In genomic region chr17:66509913-66510312, GRCh38 we compare ENCODE assay signal across 12 cellular contexts.
DNase-seq lines count a peak whose midpoint lies in the region; ATAC-seq and TF ChIP-seq lines count a peak whose summit lies in the region.
"Had no signal": no experiment of that assay in that cellular context is flagged by ENCODE, and none has a peak within 500 bp of the region (broad histone marks: within the 10 kb centered on the region; RNA-seq: fewer than 3 reads in every experiment).

No MANE protein-coding gene starts in this region.

- H3K27ac ChIP-seq in ACC112 (ENCODE audit: low read depth, low read length) (peak overlapping the region; percentile 92), esophagus squamous epithelium (peak overlapping the region in 3 of 4 donors; percentile 68 to 77 (median 68)), caudate nucleus (ENCODE audit: low read depth, low read length) (no peak overlapping the region)
- H3K27ac ChIP-seq in CD4-positive, alpha-beta T cell (ENCODE audit: low read depth, low read length) = no peak overlapping the region

- H3K4me1 ChIP-seq in ACC112 (ENCODE audit: control insufficient read depth, insufficient read depth, low read length, unreplicated experiment) (peaks cover 51% of the 10 kb centered on the region), esophagus squamous epithelium (peaks cover 5 to 36% (median 23%) of the 10 kb centered on the region in 3 donors)

- H3K27me3 Mint-ChIP-seq in CD4-positive, alpha-beta T cell = no peaks in the 10 kb centered on the region
- H3K27me3 Mint-ChIP-seq in activated CD4-positive, alpha-beta memory T cell treated with anti-CD3 and anti-CD28 coated beads, Interleukin-2, amount 10 ng/mL, durations not matched to agents 7 days and 5 days = no peaks in the 10 kb centered on the region
- H3K27me3 Mint-ChIP-seq: naive thymus-derived CD8-positive, alpha-beta T cell had no signal

- H2AFZ ChIP-seq in ACC112 (ENCODE audit: low read length, unreplicated experiment) = no peak overlapping the region

- peak overlapping the region; percentile 80 for H3K27ac Mint-ChIP-seq in CD4-positive, alpha-beta T cell
- H3K27ac Mint-ChIP-seq in activated CD4-positive, alpha-beta memory T cell treated with anti-CD3 and anti-CD28 coated beads, Interleukin-2, amount 10 ng/mL, durations not matched to agents 7 days and 5 days = peak overlapping the region; percentile 93

- 50 to 56% methylated on average over 3 of the region's 3 CpGs for WGBS in esophagus squamous epithelium, 2 donors

- no peak for TF ChIP-seq CTCF in CD4-positive, alpha-beta T cell (IDR thresholded peaks at IDR 0.05)
- no peak for TF ChIP-seq CTCF in esophagus squamous epithelium (IDR thresholded peaks at IDR 0.05)

- H3K4me3 Mint-ChIP-seq in CD4-positive, alpha-beta T cell = peak overlapping the region; percentile 46
- H3K4me3 Mint-ChIP-seq in activated CD4-positive, alpha-beta memory T cell treated with anti-CD3 and anti-CD28 coated beads, Interleukin-2, amount 10 ng/mL, durations not matched to agents 7 days and 5 days = peak overlapping the region; percentile 68

- CTCF ChIA-PET in CD4-positive, alpha-beta T cell (lab: Charles Lee) = no interaction called here
- CTCF ChIA-PET in activated CD4-positive, alpha-beta memory T cell treated with anti-CD3 and anti-CD28 coated beads, Interleukin-2, amount 10 ng/mL, durations not matched to agents 7 days and 5 days (lab: Charles Lee) = interaction anchor here (1.0 kb wide), 1 partner anchor 14 kb away, joined by 4 read pairs; no protein-coding TSS in a partner anchor

- H3K36me3 Mint-ChIP-seq in CD4-positive, alpha-beta T cell (ENCODE audit: low read depth) = peaks cover 28% of the 10 kb centered on the region
- peaks cover 41% of the 10 kb centered on the region for H3K36me3 Mint-ChIP-seq in activated CD4-positive, alpha-beta memory T cell treated with anti-CD3 and anti-CD28 coated beads, Interleukin-2, amount 10 ng/mL, durations not matched to agents 7 days and 5 days (ENCODE audit: low read depth)

- no peak for DNase-seq in CD4-positive, alpha-beta T cell
- no peak for DNase-seq in activated CD4-positive, alpha-beta memory T cell treated with anti-CD3 and anti-CD28 coated beads, Interleukin-2, amount 10 ng/mL, durations not matched to agents 7 days and 5 days
- DNase-seq in esophagus squamous epithelium (lab: John Stamatoyannopoulos, UW) = no peak
- DNase-seq in caudate nucleus (lab: John Stamatoyannopoulos, UW) = no peak
- DNase-seq: naive thymus-derived CD8-positive, alpha-beta T cell; NCI-H2081 treated with DMSO at 0.1 percent for 48 hours; NCI-H526 treated with DMSO at 0.1 percent for 48 hours had no signal

- H3K9me3 ChIP-seq in CD4-positive, alpha-beta T cell (ENCODE audit: control insufficient read depth, low read length) = no peaks in the 10 kb centered on the region
- no peaks in the 10 kb centered on the region for H3K9me3 ChIP-seq in esophagus squamous epithelium
- H3K9me3 ChIP-seq: tibial nerve had no signal

- peaks cover 64% of the 10 kb centered on the region for H3K4me1 Mint-ChIP-seq in CD4-positive, alpha-beta T cell (ENCODE audit: low read depth)
- peaks cover 83% of the 10 kb centered on the region for H3K4me1 Mint-ChIP-seq in activated CD4-positive, alpha-beta memory T cell treated with anti-CD3 and anti-CD28 coated beads, Interleukin-2, amount 10 ng/mL, durations not matched to agents 7 days and 5 days

- no peaks in the 10 kb centered on the region for H3K9me3 Mint-ChIP-seq in CD4-positive, alpha-beta T cell
- no peaks in the 10 kb centered on the region for H3K9me3 Mint-ChIP-seq in activated CD4-positive, alpha-beta memory T cell treated with anti-CD3 and anti-CD28 coated beads, Interleukin-2, amount 10 ng/mL, durations not matched to agents 7 days and 5 days
- H3K9me3 Mint-ChIP-seq: naive thymus-derived CD8-positive, alpha-beta T cell had no signal

- peaks cover 73% of the 10 kb centered on the region for H3K79me2 ChIP-seq in ACC112 (ENCODE audit: control insufficient read depth, insufficient read depth, low read length, unreplicated experiment)

- POLR2A ChIA-PET in CD4-positive, alpha-beta T cell (lab: Charles Lee) = no interaction called here
- POLR2A ChIA-PET in activated CD4-positive, alpha-beta memory T cell treated with anti-CD3 and anti-CD28 coated beads, Interleukin-2, amount 10 ng/mL, durations not matched to agents 7 days and 5 days (lab: Charles Lee) = interaction anchor here (1.6 kb wide), 1 partner anchor 32 kb away, joined by 7 read pairs; no protein-coding TSS in a partner anchor

- TF ChIP-seq POLR2A in esophagus squamous epithelium (IDR thresholded peaks at IDR 0.05) = no peak

- no peak for ATAC-seq in CD4-positive, alpha-beta T cell (ENCODE audit: poor library complexity)
- no peak for ATAC-seq in GM18502 (IDR thresholded peaks at IDR 0.05; ENCODE audit: poor library complexity, unreplicated experiment)
- no peak for ATAC-seq in GM19324 (IDR thresholded peaks at IDR 0.05; ENCODE audit: low FRiP score, unreplicated experiment)
- no peak for ATAC-seq in GM21526 (IDR thresholded peaks at IDR 0.05; ENCODE audit: low FRiP score, unreplicated experiment)
- ATAC-seq: naive thymus-derived CD8-positive, alpha-beta T cell had no signal

- H3K36me3 ChIP-seq in ACC112 (ENCODE audit: insufficient read depth, low read length) = peaks cover 3% of the 10 kb centered on the region; the same call in 1 of the 2 replicates
- H3K36me3 ChIP-seq in esophagus squamous epithelium = no peaks in the 10 kb centered on the region
- H3K36me3 ChIP-seq: tibial nerve had no signal

- H3K27me3 ChIP-seq in ACC112 (ENCODE audit: insufficient read depth, low read length) (no peaks in the 10 kb centered on the region), esophagus squamous epithelium (no peaks in the 10 kb centered on the region)
- no peaks in the 10 kb centered on the region for H3K27me3 ChIP-seq in CD4-positive, alpha-beta T cell (ENCODE audit: control insufficient read depth, insufficient read depth, low read length)
- H3K27me3 ChIP-seq: tibial nerve had no signal

- H3K4me3 ChIP-seq in ACC112 (ENCODE audit: low read depth, low read length) (peak overlapping the region; percentile 38; the same call in 1 of the 2 replicates), esophagus squamous epithelium (no peak overlapping the region)
- H3K4me3 ChIP-seq: tibial nerve had no signal

- intact Hi-C loops in CD4-positive, alpha-beta T cell (cut with DNase I, micrococcal nuclease) = no loop called here
- intact Hi-C loops in esophagus squamous epithelium (cut with DNase I) = no loop called here

Comparison
In these comparisons a context has a peak if more than half of its experiments do, and no peak if none do; other contexts are left out.
1. H3K27ac ChIP-seq: peak in ACC112 (single experiment) and esophagus squamous epithelium (3 of 4); none in CD4-positive, alpha-beta T cell (single experiment) and caudate nucleus (single experiment).